In the genomic region with DNA sequence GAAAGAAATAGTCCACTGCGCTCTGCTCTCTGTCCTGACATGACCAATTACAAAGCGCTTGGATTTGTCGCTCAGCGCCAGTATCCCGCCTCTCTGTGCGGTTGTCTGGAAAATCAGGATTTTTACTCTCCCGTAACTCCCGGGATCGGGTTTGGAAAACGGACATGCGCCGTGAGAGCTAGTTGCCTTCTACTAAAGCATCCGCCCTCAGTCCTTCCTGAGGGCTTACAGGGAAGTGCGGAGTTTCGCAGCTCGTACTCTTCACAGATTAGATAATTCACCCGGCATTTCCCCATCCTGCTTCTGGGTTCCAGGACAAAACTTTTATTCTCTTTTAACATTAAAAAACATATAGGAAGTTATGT, we compare ENCODE assay signal across 1 cellular context.
TF ChIP-seq lines count a peak whose summit lies in the region.

No MANE protein-coding gene starts in this region.

TF ChIP-seq in HepG2, 621 proteins besides CTCF, POLR2A, EP300 and RAD21 (continued from another document and continues in another):
- TF ChIP-seq, protein P1, sequence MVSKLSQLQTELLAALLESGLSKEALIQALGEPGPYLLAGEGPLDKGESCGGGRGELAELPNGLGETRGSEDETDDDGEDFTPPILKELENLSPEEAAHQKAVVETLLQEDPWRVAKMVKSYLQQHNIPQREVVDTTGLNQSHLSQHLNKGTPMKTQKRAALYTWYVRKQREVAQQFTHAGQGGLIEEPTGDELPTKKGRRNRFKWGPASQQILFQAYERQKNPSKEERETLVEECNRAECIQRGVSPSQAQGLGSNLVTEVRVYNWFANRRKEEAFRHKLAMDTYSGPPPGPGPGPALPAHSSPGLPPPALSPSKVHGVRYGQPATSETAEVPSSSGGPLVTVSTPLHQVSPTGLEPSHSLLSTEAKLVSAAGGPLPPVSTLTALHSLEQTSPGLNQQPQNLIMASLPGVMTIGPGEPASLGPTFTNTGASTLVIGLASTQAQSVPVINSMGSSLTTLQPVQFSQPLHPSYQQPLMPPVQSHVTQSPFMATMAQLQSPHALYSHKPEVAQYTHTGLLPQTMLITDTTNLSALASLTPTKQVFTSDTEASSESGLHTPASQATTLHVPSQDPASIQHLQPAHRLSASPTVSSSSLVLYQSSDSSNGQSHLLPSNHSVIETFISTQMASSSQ (IDR thresholded peaks at IDR 0.05; ENCODE audit: low read depth) = no peak; the same call in 1 of the 2 replicates
- TF ChIP-seq, protein P1 (CRISPR knock-in tag; IDR thresholded peaks at IDR 0.05; ENCODE audit: borderline replicate concordance) = no peak
- 0 out of 2 replicates have a peak, but pooled peaks have one; percentile 69 for TF ChIP-seq KAT7 (CRISPR knock-in tag; IDR thresholded peaks at IDR 0.05; ENCODE audit: borderline replicate concordance)
- peak; percentile 82 for TF ChIP-seq NFYC (CRISPR knock-in tag; IDR thresholded peaks at IDR 0.05)
- TF ChIP-seq, protein P2, sequence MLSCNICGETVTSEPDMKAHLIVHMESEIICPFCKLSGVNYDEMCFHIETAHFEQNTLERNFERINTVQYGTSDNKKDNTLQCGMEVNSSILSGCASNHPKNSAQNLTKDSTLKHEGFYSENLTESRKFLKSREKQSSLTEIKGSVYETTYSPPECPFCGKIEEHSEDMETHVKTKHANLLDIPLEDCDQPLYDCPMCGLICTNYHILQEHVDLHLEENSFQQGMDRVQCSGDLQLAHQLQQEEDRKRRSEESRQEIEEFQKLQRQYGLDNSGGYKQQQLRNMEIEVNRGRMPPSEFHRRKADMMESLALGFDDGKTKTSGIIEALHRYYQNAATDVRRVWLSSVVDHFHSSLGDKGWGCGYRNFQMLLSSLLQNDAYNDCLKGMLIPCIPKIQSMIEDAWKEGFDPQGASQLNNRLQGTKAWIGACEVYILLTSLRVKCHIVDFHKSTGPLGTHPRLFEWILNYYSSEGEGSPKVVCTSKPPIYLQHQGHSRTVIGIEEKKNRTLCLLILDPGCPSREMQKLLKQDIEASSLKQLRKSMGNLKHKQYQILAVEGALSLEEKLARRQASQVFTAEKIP (CRISPR knock-in tag; IDR thresholded peaks at IDR 0.05; ENCODE audit: borderline replicate concordance) = no peak
- TF ChIP-seq ARNT (IDR thresholded peaks at IDR 0.05) = no peak
- 0 out of 2 replicates have a peak, but pooled peaks have one; percentile 1 for TF ChIP-seq MXD4 (CRISPR knock-in tag; IDR thresholded peaks at IDR 0.05)
- TF ChIP-seq NCOA2 (CRISPR knock-in tag; IDR thresholded peaks at IDR 0.05) = peak; percentile 42; the same call in 1 of the 2 replicates
- TF ChIP-seq ZBTB7B (CRISPR knock-in tag; IDR thresholded peaks at IDR 0.05) = no peak
- TF ChIP-seq ZNF768 (CRISPR knock-in tag; IDR thresholded peaks at IDR 0.05) = no peak
- TF ChIP-seq, protein P3, sequence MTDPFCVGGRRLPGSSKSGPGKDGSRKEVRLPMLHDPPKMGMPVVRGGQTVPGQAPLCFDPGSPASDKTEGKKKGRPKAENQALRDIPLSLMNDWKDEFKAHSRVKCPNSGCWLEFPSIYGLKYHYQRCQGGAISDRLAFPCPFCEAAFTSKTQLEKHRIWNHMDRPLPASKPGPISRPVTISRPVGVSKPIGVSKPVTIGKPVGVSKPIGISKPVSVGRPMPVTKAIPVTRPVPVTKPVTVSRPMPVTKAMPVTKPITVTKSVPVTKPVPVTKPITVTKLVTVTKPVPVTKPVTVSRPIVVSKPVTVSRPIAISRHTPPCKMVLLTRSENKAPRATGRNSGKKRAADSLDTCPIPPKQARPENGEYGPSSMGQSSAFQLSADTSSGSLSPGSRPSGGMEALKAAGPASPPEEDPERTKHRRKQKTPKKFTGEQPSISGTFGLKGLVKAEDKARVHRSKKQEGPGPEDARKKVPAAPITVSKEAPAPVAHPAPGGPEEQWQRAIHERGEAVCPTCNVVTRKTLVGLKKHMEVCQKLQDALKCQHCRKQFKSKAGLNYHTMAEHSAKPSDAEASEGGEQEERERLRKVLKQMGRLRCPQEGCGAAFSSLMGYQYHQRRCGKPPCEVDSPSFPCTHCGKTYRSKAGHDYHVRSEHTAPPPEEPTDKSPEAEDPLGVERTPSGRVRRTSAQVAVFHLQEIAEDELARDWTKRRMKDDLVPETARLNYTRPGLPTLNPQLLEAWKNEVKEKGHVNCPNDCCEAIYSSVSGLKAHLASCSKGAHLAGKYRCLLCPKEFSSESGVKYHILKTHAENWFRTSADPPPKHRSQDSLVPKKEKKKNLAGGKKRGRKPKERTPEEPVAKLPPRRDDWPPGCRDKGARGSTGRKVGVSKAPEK (CRISPR knock-in tag; IDR thresholded peaks at IDR 0.05; ENCODE audit: borderline replicate concordance) = no peak
- TF ChIP-seq KDM4B (CRISPR knock-in tag; IDR thresholded peaks at IDR 0.05) = no peak
- TF ChIP-seq ZBTB8A (CRISPR knock-in tag; IDR thresholded peaks at IDR 0.05; ENCODE audit: borderline replicate concordance, low read depth) = no peak; the same call in 1 of the 2 replicates
- TF ChIP-seq, protein P4, sequence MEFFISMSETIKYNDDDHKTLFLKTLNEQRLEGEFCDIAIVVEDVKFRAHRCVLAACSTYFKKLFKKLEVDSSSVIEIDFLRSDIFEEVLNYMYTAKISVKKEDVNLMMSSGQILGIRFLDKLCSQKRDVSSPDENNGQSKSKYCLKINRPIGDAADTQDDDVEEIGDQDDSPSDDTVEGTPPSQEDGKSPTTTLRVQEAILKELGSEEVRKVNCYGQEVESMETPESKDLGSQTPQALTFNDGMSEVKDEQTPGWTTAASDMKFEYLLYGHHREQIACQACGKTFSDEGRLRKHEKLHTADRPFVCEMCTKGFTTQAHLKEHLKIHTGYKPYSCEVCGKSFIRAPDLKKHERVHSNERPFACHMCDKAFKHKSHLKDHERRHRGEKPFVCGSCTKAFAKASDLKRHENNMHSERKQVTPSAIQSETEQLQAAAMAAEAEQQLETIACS (CRISPR knock-in tag; IDR thresholded peaks at IDR 0.05) = 0 out of 2 replicates have a peak, but pooled peaks have one; percentile 31
- TF ChIP-seq ZNF724P (CRISPR knock-in tag; IDR thresholded peaks at IDR 0.05; ENCODE audit: borderline replicate concordance) = no peak
- no peak for TF ChIP-seq ZC3H4 (CRISPR knock-in tag; IDR thresholded peaks at IDR 0.05; ENCODE audit: borderline replicate concordance)
- TF ChIP-seq, protein P5, sequence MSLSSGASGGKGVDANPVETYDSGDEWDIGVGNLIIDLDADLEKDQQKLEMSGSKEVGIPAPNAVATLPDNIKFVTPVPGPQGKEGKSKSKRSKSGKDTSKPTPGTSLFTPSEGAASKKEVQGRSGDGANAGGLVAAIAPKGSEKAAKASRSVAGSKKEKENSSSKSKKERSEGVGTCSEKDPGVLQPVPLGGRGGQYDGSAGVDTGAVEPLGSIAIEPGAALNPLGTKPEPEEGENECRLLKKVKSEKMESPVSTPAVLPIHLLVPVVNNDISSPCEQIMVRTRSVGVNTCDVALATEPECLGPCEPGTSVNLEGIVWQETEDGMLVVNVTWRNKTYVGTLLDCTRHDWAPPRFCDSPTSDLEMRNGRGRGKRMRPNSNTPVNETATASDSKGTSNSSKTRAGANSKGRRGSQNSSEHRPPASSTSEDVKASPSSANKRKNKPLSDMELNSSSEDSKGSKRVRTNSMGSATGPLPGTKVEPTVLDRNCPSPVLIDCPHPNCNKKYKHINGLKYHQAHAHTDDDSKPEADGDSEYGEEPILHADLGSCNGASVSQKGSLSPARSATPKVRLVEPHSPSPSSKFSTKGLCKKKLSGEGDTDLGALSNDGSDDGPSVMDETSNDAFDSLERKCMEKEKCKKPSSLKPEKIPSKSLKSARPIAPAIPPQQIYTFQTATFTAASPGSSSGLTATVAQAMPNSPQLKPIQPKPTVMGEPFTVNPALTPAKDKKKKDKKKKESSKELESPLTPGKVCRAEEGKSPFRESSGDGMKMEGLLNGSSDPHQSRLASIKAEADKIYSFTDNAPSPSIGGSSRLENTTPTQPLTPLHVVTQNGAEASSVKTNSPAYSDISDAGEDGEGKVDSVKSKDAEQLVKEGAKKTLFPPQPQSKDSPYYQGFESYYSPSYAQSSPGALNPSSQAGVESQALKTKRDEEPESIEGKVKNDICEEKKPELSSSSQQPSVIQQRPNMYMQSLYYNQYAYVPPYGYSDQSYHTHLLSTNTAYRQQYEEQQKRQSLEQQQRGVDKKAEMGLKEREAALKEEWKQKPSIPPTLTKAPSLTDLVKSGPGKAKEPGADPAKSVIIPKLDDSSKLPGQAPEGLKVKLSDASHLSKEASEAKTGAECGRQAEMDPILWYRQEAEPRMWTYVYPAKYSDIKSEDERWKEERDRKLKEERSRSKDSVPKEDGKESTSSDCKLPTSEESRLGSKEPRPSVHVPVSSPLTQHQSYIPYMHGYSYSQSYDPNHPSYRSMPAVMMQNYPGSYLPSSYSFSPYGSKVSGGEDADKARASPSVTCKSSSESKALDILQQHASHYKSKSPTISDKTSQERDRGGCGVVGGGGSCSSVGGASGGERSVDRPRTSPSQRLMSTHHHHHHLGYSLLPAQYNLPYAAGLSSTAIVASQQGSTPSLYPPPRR (CRISPR knock-in tag; IDR thresholded peaks at IDR 0.05; ENCODE audit: borderline replicate concordance) = no peak
- peak; percentile 90 for TF ChIP-seq NFYB (CRISPR knock-in tag; IDR thresholded peaks at IDR 0.05)
- TF ChIP-seq, protein P6, sequence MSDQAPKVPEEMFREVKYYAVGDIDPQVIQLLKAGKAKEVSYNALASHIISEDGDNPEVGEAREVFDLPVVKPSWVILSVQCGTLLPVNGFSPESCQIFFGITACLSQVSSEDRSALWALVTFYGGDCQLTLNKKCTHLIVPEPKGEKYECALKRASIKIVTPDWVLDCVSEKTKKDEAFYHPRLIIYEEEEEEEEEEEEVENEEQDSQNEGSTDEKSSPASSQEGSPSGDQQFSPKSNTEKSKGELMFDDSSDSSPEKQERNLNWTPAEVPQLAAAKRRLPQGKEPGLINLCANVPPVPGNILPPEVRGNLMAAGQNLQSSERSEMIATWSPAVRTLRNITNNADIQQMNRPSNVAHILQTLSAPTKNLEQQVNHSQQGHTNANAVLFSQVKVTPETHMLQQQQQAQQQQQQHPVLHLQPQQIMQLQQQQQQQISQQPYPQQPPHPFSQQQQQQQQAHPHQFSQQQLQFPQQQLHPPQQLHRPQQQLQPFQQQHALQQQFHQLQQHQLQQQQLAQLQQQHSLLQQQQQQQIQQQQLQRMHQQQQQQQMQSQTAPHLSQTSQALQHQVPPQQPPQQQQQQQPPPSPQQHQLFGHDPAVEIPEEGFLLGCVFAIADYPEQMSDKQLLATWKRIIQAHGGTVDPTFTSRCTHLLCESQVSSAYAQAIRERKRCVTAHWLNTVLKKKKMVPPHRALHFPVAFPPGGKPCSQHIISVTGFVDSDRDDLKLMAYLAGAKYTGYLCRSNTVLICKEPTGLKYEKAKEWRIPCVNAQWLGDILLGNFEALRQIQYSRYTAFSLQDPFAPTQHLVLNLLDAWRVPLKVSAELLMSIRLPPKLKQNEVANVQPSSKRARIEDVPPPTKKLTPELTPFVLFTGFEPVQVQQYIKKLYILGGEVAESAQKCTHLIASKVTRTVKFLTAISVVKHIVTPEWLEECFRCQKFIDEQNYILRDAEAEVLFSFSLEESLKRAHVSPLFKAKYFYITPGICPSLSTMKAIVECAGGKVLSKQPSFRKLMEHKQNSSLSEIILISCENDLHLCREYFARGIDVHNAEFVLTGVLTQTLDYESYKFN (CRISPR knock-in tag; conservative IDR thresholded peaks at IDR 0.05) = 0 out of 2 replicates have a peak, but pooled peaks have one; percentile 1
- TF ChIP-seq NR1H2 (CRISPR knock-in tag; IDR thresholded peaks at IDR 0.05; ENCODE audit: borderline replicate concordance, low read depth) = no peak
- TF ChIP-seq DPF2 (CRISPR knock-in tag; IDR thresholded peaks at IDR 0.05; ENCODE audit: borderline replicate concordance, low read depth) = no peak
- TF ChIP-seq GATAD2A (CRISPR knock-in tag; IDR thresholded peaks at IDR 0.05) = peak; percentile 34; the same call in 1 of the 2 replicates
- TF ChIP-seq, protein P7, sequence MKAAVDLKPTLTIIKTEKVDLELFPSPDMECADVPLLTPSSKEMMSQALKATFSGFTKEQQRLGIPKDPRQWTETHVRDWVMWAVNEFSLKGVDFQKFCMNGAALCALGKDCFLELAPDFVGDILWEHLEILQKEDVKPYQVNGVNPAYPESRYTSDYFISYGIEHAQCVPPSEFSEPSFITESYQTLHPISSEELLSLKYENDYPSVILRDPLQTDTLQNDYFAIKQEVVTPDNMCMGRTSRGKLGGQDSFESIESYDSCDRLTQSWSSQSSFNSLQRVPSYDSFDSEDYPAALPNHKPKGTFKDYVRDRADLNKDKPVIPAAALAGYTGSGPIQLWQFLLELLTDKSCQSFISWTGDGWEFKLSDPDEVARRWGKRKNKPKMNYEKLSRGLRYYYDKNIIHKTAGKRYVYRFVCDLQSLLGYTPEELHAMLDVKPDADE (CRISPR knock-in tag; IDR thresholded peaks at IDR 0.05) = 0 out of 2 replicates have a peak, but pooled peaks have one; percentile 0
- no peak; the same call in 1 of the 2 replicates for TF ChIP-seq ZNF557 (CRISPR knock-in tag; IDR thresholded peaks at IDR 0.05)
- TF ChIP-seq PCBP2 (optimal IDR thresholded peaks at IDR 0.05; ENCODE audit: low read depth, low read length, poor library complexity, severe bottlenecking) = peak; percentile 58
- TF ChIP-seq NCOR1 (IDR thresholded peaks at IDR 0.05; ENCODE audit: borderline replicate concordance, low read length) = no peak
- no peak for TF ChIP-seq ZFP41 (CRISPR knock-in tag; IDR thresholded peaks at IDR 0.05; ENCODE audit: borderline replicate concordance)
- no peak for TF ChIP-seq TAF15 (IDR thresholded peaks at IDR 0.05; ENCODE audit: low read depth, low read length, poor library complexity, severe bottlenecking)
- TF ChIP-seq KAT2B (IDR thresholded peaks at IDR 0.05; ENCODE audit: borderline replicate concordance, low read depth, low read length) = no peak
- TF ChIP-seq, protein P8, sequence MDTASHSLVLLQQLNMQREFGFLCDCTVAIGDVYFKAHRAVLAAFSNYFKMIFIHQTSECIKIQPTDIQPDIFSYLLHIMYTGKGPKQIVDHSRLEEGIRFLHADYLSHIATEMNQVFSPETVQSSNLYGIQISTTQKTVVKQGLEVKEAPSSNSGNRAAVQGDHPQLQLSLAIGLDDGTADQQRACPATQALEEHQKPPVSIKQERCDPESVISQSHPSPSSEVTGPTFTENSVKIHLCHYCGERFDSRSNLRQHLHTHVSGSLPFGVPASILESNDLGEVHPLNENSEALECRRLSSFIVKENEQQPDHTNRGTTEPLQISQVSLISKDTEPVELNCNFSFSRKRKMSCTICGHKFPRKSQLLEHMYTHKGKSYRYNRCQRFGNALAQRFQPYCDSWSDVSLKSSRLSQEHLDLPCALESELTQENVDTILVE (CRISPR knock-in tag; IDR thresholded peaks at IDR 0.05) = peak; percentile 8; the same call in 1 of the 2 replicates
- TF ChIP-seq ZNF329 (CRISPR knock-in tag; IDR thresholded peaks at IDR 0.05; ENCODE audit: low read depth) = no peak
- TF ChIP-seq ZNF207 (IDR thresholded peaks at IDR 0.05; ENCODE audit: borderline replicate concordance) = no peak
- TF ChIP-seq PHF8 (CRISPR knock-in tag; IDR thresholded peaks at IDR 0.05) = peak; percentile 66
- TF ChIP-seq ZZZ3 (CRISPR knock-in tag; IDR thresholded peaks at IDR 0.05; ENCODE audit: borderline replicate concordance) = no peak
- TF ChIP-seq PHF21A (CRISPR knock-in tag; IDR thresholded peaks at IDR 0.05) = no peak
- no peak for TF ChIP-seq RBAK (CRISPR knock-in tag; IDR thresholded peaks at IDR 0.05)
- TF ChIP-seq ZNF589 (CRISPR knock-in tag; conservative IDR thresholded peaks at IDR 0.05) = no peak
